In the genomic region with DNA sequence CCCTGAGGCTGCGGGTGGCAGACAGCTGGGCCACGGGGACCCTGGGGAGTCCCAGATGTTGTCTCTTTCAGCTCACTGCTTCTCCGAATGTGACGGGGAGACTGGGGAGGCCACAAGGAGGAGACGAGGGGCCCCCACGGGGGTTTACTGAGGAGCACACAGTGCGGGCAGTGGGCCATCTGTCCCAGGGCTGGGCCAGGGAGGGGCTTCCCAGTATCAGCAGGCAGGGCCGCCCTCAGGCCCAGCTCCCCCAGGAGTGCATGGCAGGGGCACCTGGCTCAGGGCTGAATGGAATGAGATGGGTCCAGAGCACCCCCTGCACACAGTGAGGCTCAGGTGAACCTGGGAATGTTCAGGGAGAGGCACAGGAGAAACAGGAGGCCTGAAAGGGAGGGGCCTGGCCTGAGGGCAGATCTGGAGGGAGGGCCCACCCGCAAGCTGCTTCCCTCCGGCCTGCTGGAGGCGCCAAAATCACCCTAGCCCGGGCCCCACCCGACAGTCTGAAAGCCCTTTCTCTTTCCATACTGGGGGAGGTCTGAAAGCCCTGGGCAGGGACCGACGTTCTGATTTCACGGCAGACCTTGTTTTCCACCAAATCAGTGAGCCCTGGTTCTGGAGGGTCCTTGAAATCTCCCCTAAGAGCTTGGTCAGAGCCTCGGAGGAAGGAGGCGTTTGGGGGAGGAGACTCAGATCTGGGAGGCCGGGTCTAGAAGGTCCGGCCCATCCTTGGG, we compare ENCODE assay signal across 8 cellular contexts. TPM values are rescaled to one million over a fixed set of nuclear protein-coding genes. Genes with fewer than 3 reads are reported as not detected.
A peak's percentile ranks its signal among the peaks of the same experiment; 100 is the strongest.
DNase-seq lines count a peak whose midpoint lies in the region; ATAC-seq lines count a peak whose summit lies in the region.

No MANE protein-coding gene starts in this region.

- no peaks in the 10 kb centered on the region for H3K36me3 ChIP-seq in muscle layer of duodenum (ENCODE audit: control insufficient read depth in 1 of 2, insufficient read depth in 2 of 2, low read length in 2 of 2)

- ATAC-seq in GM19043 (IDR thresholded peaks at IDR 0.05; ENCODE audit: low read depth, unreplicated experiment) (peak; percentile 46), HG03097 (IDR thresholded peaks at IDR 0.05; ENCODE audit: low FRiP score, unreplicated experiment) (peak; percentile 54)

- no peaks in the 10 kb centered on the region for H3K9me3 ChIP-seq in muscle layer of duodenum (ENCODE audit: control insufficient read depth in 1 of 2, low read length in 2 of 2)

- no peak overlapping the region for H3K4me3 ChIP-seq in muscle layer of duodenum (ENCODE audit: low read depth in 1 of 2, low read length in 2 of 2)

- DNase-seq in DMS153 (lab: John Stamatoyannopoulos, UW) (peak; percentile 76), NCI-H69 (lab: John Stamatoyannopoulos, UW) (peak; percentile 89), dermis microvascular lymphatic vessel endothelial cell (ENCODE audit: low read depth in 2 of 2) (peak; percentile 32 to 61), AG08396 (ENCODE audit: low spot score) (no peak), NCI-H1092 (lab: John Stamatoyannopoulos, UW) (no peak)

- peak overlapping the region; percentile 72 for H3K27ac ChIP-seq in muscle layer of duodenum (ENCODE audit: low read length)

- H3K27me3 ChIP-seq in muscle layer of duodenum (ENCODE audit: low read depth, low read length) = no peaks in the 10 kb centered on the region

- peaks cover 13 to 34% of the 10 kb centered on the region in 2 donors for H3K4me1 ChIP-seq in muscle layer of duodenum (ENCODE audit: control insufficient read depth in 1 of 2, insufficient read depth in 2 of 2, low read length in 2 of 2)

RNA-seq across cellular contexts. Expression of gene PTMA, which starts 35.5 kb away (rescaled TPM):
- total RNA-seq in dermis microvascular lymphatic vessel endothelial cell = 712 and 977 TPM in 2 replicates

Comparison
In these comparisons a context has a peak if more than half of its experiments do, and no peak if none do; other contexts are left out.
1. DNase-seq: peak in DMS153 (single experiment), NCI-H69 (single experiment) and dermis microvascular lymphatic vessel endothelial cell (2 of 2); none in AG08396 (single experiment) and NCI-H1092 (single experiment).